ENCODE assay signal across 26 cellular contexts in the genomic region with DNA sequence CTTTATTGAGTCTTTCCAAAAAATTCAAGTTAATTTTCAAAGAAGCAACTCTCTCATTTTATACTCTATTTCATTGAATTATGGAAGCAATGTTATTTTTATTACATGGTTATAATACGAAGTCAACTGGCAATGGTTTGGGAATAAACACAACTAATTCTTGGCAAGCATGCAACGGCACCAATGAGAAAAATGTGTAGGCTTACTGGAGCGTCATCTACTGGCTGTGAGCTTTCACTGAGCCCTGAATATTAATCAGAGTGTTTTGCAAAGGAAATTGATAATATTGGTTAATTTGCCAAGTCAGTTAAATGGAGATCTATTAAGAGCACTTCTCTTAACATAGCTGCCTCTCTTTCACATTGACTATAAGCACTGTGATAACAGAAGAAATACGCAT.
"Had no signal": no experiment of that assay in that cellular context is flagged by ENCODE, and none has a peak within 500 bp of the region (broad histone marks: within the 10 kb centered on the region; RNA-seq: fewer than 3 reads in every experiment).

No MANE protein-coding gene starts in this region.

- H3K27ac ChIP-seq: adrenal gland, ascending aorta, coronary artery, dorsolateral prefrontal cortex, gastrocnemius medialis, pancreas, psoas muscle, uterus had no signal

- H3K4me2 ChIP-seq: smooth muscle cell had no signal

- FAIRE-seq: islet of Langerhans, pancreas had no signal

- H3K27me3 ChIP-seq: adrenal gland, ascending aorta, dorsolateral prefrontal cortex, gastrocnemius medialis, pancreas, uterus had no signal

- H3K4me1 ChIP-seq: adrenal gland, ascending aorta, gastrocnemius medialis, pancreas, psoas muscle, uterus had no signal

- DNase-seq: activated CD4-positive, alpha-beta T cell treated with anti-CD3 and anti-CD28 coated beads for 4 hours; activated CD4-positive, alpha-beta T cell treated with anti-CD3 and anti-CD28 coated beads, Interleukin-2, amount 50 U/mL, for 48 hours; activated CD8-positive, alpha-beta memory T cell treated with anti-CD3 and anti-CD28 coated beads for 24 hours; activated effector memory CD4-positive, alpha-beta T cell treated with anti-CD3 and anti-CD28 coated beads, Interleukin-2, amount 50 U/mL, for 16 hours; activated naive CD4-positive, alpha-beta T cell treated with anti-CD3 and anti-CD28 coated beads for 36 hours; activated naive CD8-positive, alpha-beta T cell treated with anti-CD3 and anti-CD28 coated beads for 36 hours; adrenal gland; dorsolateral prefrontal cortex; effector memory CD4-positive, alpha-beta T cell; gastrocnemius medialis; glutamatergic neuron; left ventricle myocardium superior; midbrain; naive thymus-derived CD4-positive, alpha-beta T cell; pancreas; psoas muscle; stimulated activated CD4-positive, alpha-beta T cell treated with anti-CD3 and anti-CD28 coated beads, Interleukin-1b, Interleukin-23, amount 100 ng/mL, for 48 hours; stimulated activated CD4-positive, alpha-beta T cell treated with anti-CD3 and anti-CD28 coated beads, Interleukin-4, amount 100 ng/mL, for 4 hours; stimulated activated CD8-positive, alpha-beta memory T cell treated with anti-CD3 and anti-CD28 coated beads, Interleukin-4, amount 100 ng/mL, for 48 hours; stimulated activated naive CD8-positive, alpha-beta T cell treated with anti-CD3 and anti-CD28 coated beads, Interleukin-15, amount 100 ng/mL, for 72 hours; substantia nigra; uterus had no signal

- H3K4me3 ChIP-seq: adrenal gland, ascending aorta, coronary artery, dorsolateral prefrontal cortex, gastrocnemius medialis, pancreas, psoas muscle, smooth muscle cell, uterus had no signal

- H3K36me3 ChIP-seq: adrenal gland, ascending aorta, gastrocnemius medialis, pancreas, uterus had no signal
